ENCODE assay signal across 7 cellular contexts in genomic region chrX:17167915-17168314, GRCh38.
"Had no signal": no experiment of that assay in that cellular context is flagged by ENCODE, and none has a peak within 500 bp of the region (broad histone marks: within the 10 kb centered on the region; RNA-seq: fewer than 3 reads in every experiment).

No MANE protein-coding gene starts in this region.

- FAIRE-seq: H54, HTR-8/SVneo had no signal

- H2AFZ ChIP-seq: GM23248 had no signal

- H3K27ac ChIP-seq: GM23248 had no signal

- H3K9ac ChIP-seq: GM23248 had no signal

- H3K27ac Mint-ChIP-seq: H9 had no signal

- H3K4me3 ChIP-seq: GM23248 had no signal

- H3K4me3 Mint-ChIP-seq: H9 had no signal

- DNase-seq: GM23248, GOT3, H9, HCEC 1CT, IMR-90 had no signal
